ENCODE assay signal across 28 cellular contexts in the genomic region with DNA sequence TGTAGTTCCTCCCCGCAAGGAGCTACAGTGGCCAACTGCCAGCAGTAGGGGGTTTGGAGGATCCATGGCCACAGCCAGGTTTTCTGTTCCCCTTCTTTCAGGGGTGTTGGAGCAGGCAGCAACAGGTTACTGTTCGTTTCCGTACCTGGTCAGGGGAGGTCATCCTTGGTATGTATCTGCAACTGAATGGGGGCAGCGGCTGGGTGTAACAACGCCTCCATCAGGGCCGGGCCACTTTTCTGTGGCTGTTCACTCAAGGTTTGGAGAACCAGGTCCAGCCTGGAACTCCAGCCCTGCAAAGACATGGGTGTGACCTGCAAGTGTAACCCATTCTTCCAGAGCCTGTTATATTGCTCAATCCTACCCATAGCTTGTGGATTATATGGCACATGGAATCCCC.
"Had no signal": no experiment of that assay in that cellular context is flagged by ENCODE, and none has a peak within 500 bp of the region (broad histone marks: within the 10 kb centered on the region; RNA-seq: fewer than 3 reads in every experiment).

No MANE protein-coding gene starts in this region.

- DNase-seq: dermis blood vessel endothelial cell; dorsolateral prefrontal cortex; effector CD4-positive, alpha-beta T cell; effector memory CD8-positive, alpha-beta T cell; endodermal cell; erythroblast; esophagus squamous epithelium; foreskin fibroblast; foreskin melanocyte; gastrocnemius medialis; glutamatergic neuron; head of caudate nucleus; hypothalamus; immature natural killer cell; islet precursor cell; left cardiac atrium; left lung; left ventricle myocardium superior; lower lobe of right lung; mesenchymal stem cell; mucosa of descending colon; naive B cell had no signal

- H3K36me3 ChIP-seq: esophagus squamous epithelium, gastrocnemius medialis, left lung, lower lobe of right lung had no signal

- H3K4me3 ChIP-seq: coronary artery, dorsolateral prefrontal cortex, esophagus squamous epithelium, gastrocnemius medialis, hepatocyte, left lung, lower lobe of right lung, mucosa of descending colon had no signal

- ATAC-seq: effector memory CD8-positive, alpha-beta T cell; esophagus mucosa; gastrocnemius medialis; left cardiac atrium; left lung; left ventricle myocardium superior; lower lobe of right lung; mucosa of descending colon had no signal

- H3K9me3 ChIP-seq: gastrocnemius medialis, mucosa of descending colon had no signal

- H3K4me2 ChIP-seq: hepatocyte had no signal

- H2AFZ ChIP-seq: hepatocyte had no signal

- H3K27me3 ChIP-seq: dorsolateral prefrontal cortex, esophagus squamous epithelium, gastrocnemius medialis, hepatocyte, left lung had no signal

- FAIRE-seq: colon, endometrium had no signal

- H3K4me1 ChIP-seq: esophagus squamous epithelium, gastrocnemius medialis, left lung, lower lobe of right lung had no signal

- H3K27ac ChIP-seq: coronary artery, dorsolateral prefrontal cortex, epithelial cell of prostate, esophagus squamous epithelium, gastrocnemius medialis, hepatocyte, left lung, lower lobe of right lung had no signal

- H3K79me2 ChIP-seq: hepatocyte had no signal
